In genomic region chr7:69109131-69109740, GRCh38 we compare ENCODE assay signal across 11 cellular contexts.
"Had no signal": no experiment of that assay in that cellular context is flagged by ENCODE, and none has a peak within 500 bp of the region (broad histone marks: within the 10 kb centered on the region; RNA-seq: fewer than 3 reads in every experiment).

No MANE protein-coding gene starts in this region.

- H3K4me3 ChIP-seq: psoas muscle, suprapubic skin had no signal

- DNase-seq: activated CD4-positive, alpha-beta T cell treated with anti-CD3 and anti-CD28 coated beads for 48 hours; activated naive CD4-positive, alpha-beta T cell treated with Interleukin-2 at 50 U/mL for 16 hours; cortex of kidney; effector CD8-positive, alpha-beta T cell; kidney glomerular epithelial cell; nephron progenitor cell; psoas muscle; stimulated activated CD4-positive, alpha-beta T cell treated with anti-CD3 and anti-CD28 coated beads, Interleukin-12 subunit alpha, Interleukin-12 subunit beta, amount 100 ng/mL, for 4 hours; stimulated activated naive CD8-positive, alpha-beta T cell treated with anti-CD3 and anti-CD28 coated beads, Interleukin-15, Interleukin-2, amounts not matched to agents 100 U/mL and 50 U/mL, for 24 hours; T1000 had no signal
